In genomic region chr3:179606534-179607085, GRCh38 we compare ENCODE assay signal across 14 cellular contexts. TPM values are rescaled to one million over a fixed set of nuclear protein-coding genes. Genes with fewer than 3 reads are reported as not detected.
DNase-seq lines count a peak whose midpoint lies in the region; ATAC-seq and TF ChIP-seq lines count a peak whose summit lies in the region.
"Had no signal": no experiment of that assay in that cellular context is flagged by ENCODE, and none has a peak within 500 bp of the region (broad histone marks: within the 10 kb centered on the region; RNA-seq: fewer than 3 reads in every experiment).

No MANE protein-coding gene starts in this region.

- no peak for TF ChIP-seq CTCF in CD8-positive, alpha-beta T cell (IDR thresholded peaks at IDR 0.05)
- TF ChIP-seq CTCF in fibroblast of the aortic adventitia (IDR thresholded peaks at IDR 0.05; ENCODE audit: insufficient read depth, low read length): no peak

- no peak overlapping the region for H3K14ac ChIP-seq in neuronal stem cell (ENCODE audit: low read length)

- H3K27ac ChIP-seq in CD8-positive, alpha-beta T cell (ENCODE audit: low read depth, low read length): no peak overlapping the region
- H3K27ac ChIP-seq in neuronal stem cell (replicated peaks; ENCODE audit: low read length): no peak overlapping the region
- H3K27ac ChIP-seq: breast epithelium, prostate gland, upper lobe of left lung had no signal

- no peak overlapping the region for H3K4me2 ChIP-seq in neuronal stem cell (ENCODE audit: insufficient read depth, low read length, poor library complexity, severe bottlenecking)

- no peak overlapping the region for H4K91ac ChIP-seq in neuronal stem cell (ENCODE audit: low read depth, low read length, poor library complexity)

- no peaks in the 10 kb centered on the region for H3K9me3 ChIP-seq in CD8-positive, alpha-beta T cell (ENCODE audit: low read length)
- H3K9me3 ChIP-seq in neuronal stem cell (replicated peaks in 1 of 2; ENCODE audit: control insufficient read depth in 2 of 2, insufficient read depth in 1 of 2, low read depth in 1 of 2, low read length in 2 of 2): no peaks in the 10 kb centered on the region
- H3K9me3 ChIP-seq: breast epithelium, prostate gland, upper lobe of left lung had no signal

- H3K9me3 Mint-ChIP-seq in CD8-positive, alpha-beta T cell: no peaks in the 10 kb centered on the region

- H3K27ac Mint-ChIP-seq in CD8-positive, alpha-beta T cell: no peak overlapping the region

- no peak overlapping the region for H2BK12ac ChIP-seq in neuronal stem cell (ENCODE audit: low read length)

- H2BK15ac ChIP-seq in neuronal stem cell (ENCODE audit: low read length): no peak overlapping the region

- H3K36me3 ChIP-seq in CD8-positive, alpha-beta T cell (ENCODE audit: insufficient read depth, low read length): no peaks in the 10 kb centered on the region
- H3K36me3 ChIP-seq in neuronal stem cell (replicated peaks in 1 of 2; ENCODE audit: control insufficient read depth in 2 of 2, insufficient read depth in 2 of 2, low read length in 2 of 2): peaks cover 2 to 49% of the 10 kb centered on the region in 2 donors
- H3K36me3 ChIP-seq: breast epithelium, prostate gland had no signal

- H3K4me1 ChIP-seq in CD8-positive, alpha-beta T cell (ENCODE audit: insufficient read depth, low read length): peaks cover 13% of the 10 kb centered on the region
- peaks cover 0 to 3% of the 10 kb centered on the region in 2 donors for H3K4me1 ChIP-seq in neuronal stem cell (ENCODE audit: control insufficient read depth in 2 of 2, insufficient read depth in 1 of 2, low read depth in 1 of 2, low read length in 2 of 2)
- H3K4me1 ChIP-seq: prostate gland had no signal

- H2AK5ac ChIP-seq in neuronal stem cell (ENCODE audit: low read depth, low read length): no peak overlapping the region

- peaks cover 35% of the 10 kb centered on the region for H3K36me3 Mint-ChIP-seq in CD8-positive, alpha-beta T cell

- H4K8ac ChIP-seq in neuronal stem cell (ENCODE audit: low read depth, low read length): no peak overlapping the region

- no peak for DNase-seq in CD8-positive, alpha-beta T cell
- DNase-seq in SIG-M5 (lab: John Stamatoyannopoulos, UW): peak; percentile 7
- peak; percentile 2 for DNase-seq in fibroblast of the aortic adventitia (ENCODE audit: low read depth)
- DNase-seq in neuronal stem cell (ENCODE audit: low spot score): no peak
- DNase-seq in NCI-H2196 (lab: John Stamatoyannopoulos, UW; ENCODE audit: unreplicated experiment): no peak
- DNase-seq in activated gamma-delta T cell (lab: John Stamatoyannopoulos, UW): no peak
- DNase-seq: activated CD4-positive, alpha-beta T cell treated with anti-CD3 and anti-CD28 coated beads for 48 hours; DMS53; NCI-H2029 treated with DMSO at 0.1 percent for 48 hours; upper lobe of left lung had no signal

- no peak overlapping the region for H2BK5ac ChIP-seq in neuronal stem cell (ENCODE audit: low read length)

- H3K4me3 Mint-ChIP-seq in CD8-positive, alpha-beta T cell: peak overlapping the region; percentile 11

- H3K27me3 Mint-ChIP-seq in CD8-positive, alpha-beta T cell (ENCODE audit: low read depth): no peaks in the 10 kb centered on the region

- no peaks in the 10 kb centered on the region for H3K27me3 ChIP-seq in CD8-positive, alpha-beta T cell (ENCODE audit: insufficient read depth, low read length)
- H3K27me3 ChIP-seq in neuronal stem cell (ENCODE audit: control insufficient read depth in 3 of 3, insufficient read depth in 3 of 3, low read depth in 1 of 3, low read length in 3 of 3): no peaks in the 10 kb centered on the region
- H3K27me3 ChIP-seq: breast epithelium, upper lobe of left lung had no signal

- H3K9ac ChIP-seq in neuronal stem cell (ENCODE audit: low read depth, low read length, poor library complexity): no peak overlapping the region

- no peak for ATAC-seq in CD8-positive, alpha-beta T cell
- ATAC-seq in GM19351 (IDR thresholded peaks at IDR 0.05; ENCODE audit: unreplicated experiment): peak; percentile 20
- no peak for ATAC-seq in HG02884 (IDR thresholded peaks at IDR 0.05; ENCODE audit: unreplicated experiment)

- peaks cover 6% of the 10 kb centered on the region for H3K79me1 ChIP-seq in neuronal stem cell (ENCODE audit: low read depth, low read length)

- peaks cover 54% of the 10 kb centered on the region for H3K4me1 Mint-ChIP-seq in CD8-positive, alpha-beta T cell (ENCODE audit: low read depth)

- no peak overlapping the region for H2AFZ ChIP-seq in neuronal stem cell (ENCODE audit: low read length)

- no peak overlapping the region for H2BK120ac ChIP-seq in neuronal stem cell (ENCODE audit: low read depth, low read length)

- no CpG with 5 or more reads among the region's 4 CpGs for WGBS in neuronal stem cell (ENCODE audit: extremely low coverage in 2 of 2, insufficient read length in 2 of 2, insufficient replicate concordance in 1 of 2), 2 donors

- CTCF ChIA-PET in CD8-positive, alpha-beta T cell (lab: Charles Lee): interaction anchor here (0.6 to 0.9 kb wide), 2 partner anchors 43 to 206 kb away, joined by 3 read pairs; no protein-coding TSS in a partner anchor

- H3K18ac ChIP-seq in neuronal stem cell (ENCODE audit: low read length): no peak overlapping the region

- H3K23ac ChIP-seq in neuronal stem cell (ENCODE audit: low read depth, low read length, poor library complexity): no peak overlapping the region

- no peak overlapping the region for H3K4me3 ChIP-seq in CD8-positive, alpha-beta T cell (ENCODE audit: low read depth, low read length)
- no peak overlapping the region for H3K4me3 ChIP-seq in fibroblast of the aortic adventitia (ENCODE audit: low read depth, low read length)
- H3K4me3 ChIP-seq in neuronal stem cell (ENCODE audit: low read length in 2 of 2): no peak overlapping the region
- H3K4me3 ChIP-seq: breast epithelium, prostate gland had no signal

- H3K4ac ChIP-seq in neuronal stem cell (ENCODE audit: low read length): no peak overlapping the region

- intact Hi-C loops in CD8-positive, alpha-beta T cell (cut with DNase I, micrococcal nuclease): loop anchor here in 1 of 2 experiments (5.0 kb wide), 1 partner anchor 459 kb away; the partner anchor contains the start of gene PIK3CA

- POLR2A ChIA-PET in CD8-positive, alpha-beta T cell (lab: Charles Lee): interaction anchor here (1.2 kb wide), 1 partner anchor 44 kb away, joined by 3 read pairs; the partner anchor contains the start of gene ACTL6A

RNA-seq across cellular contexts. Expression of gene NDUFB5, which starts 2.0 kb away (rescaled TPM):
- total RNA-seq in CD8-positive, alpha-beta T cell: 10 to 100 TPM; 21.0 to 25.6 TPM
- total RNA-seq in fibroblast of the aortic adventitia (ENCODE audit: low replicate concordance): 135 and 148 TPM in 2 replicates
- 103 TPM for polyA plus RNA-seq in neuronal stem cell (2013, experiment 1 of 2)
- 104 TPM for polyA plus RNA-seq in neuronal stem cell (2013, experiment 2 of 2)

RNA-seq across cellular contexts. Expression of gene MRPL47, which starts 2.2 kb away (rescaled TPM):
- total RNA-seq in CD8-positive, alpha-beta T cell: 10 to 100 TPM; 36.4 to 37.8 TPM
- 40.6 and 43.7 TPM in 2 replicates for total RNA-seq in fibroblast of the aortic adventitia (ENCODE audit: low replicate concordance)
- 96.3 TPM for polyA plus RNA-seq in neuronal stem cell (2013, experiment 1 of 2)
- 95.4 TPM for polyA plus RNA-seq in neuronal stem cell (2013, experiment 2 of 2)

RNA-seq across cellular contexts. Expression of gene ACTL6A, which starts 43.9 kb away (rescaled TPM):
- total RNA-seq in CD8-positive, alpha-beta T cell: 10 to 100 TPM; 18.2 to 18.7 TPM
- total RNA-seq in fibroblast of the aortic adventitia (ENCODE audit: low replicate concordance): 72.8 and 154 TPM in 2 replicates
- polyA plus RNA-seq in neuronal stem cell (2013, experiment 1 of 2): 75.9 TPM
- 75.0 TPM for polyA plus RNA-seq in neuronal stem cell (2013, experiment 2 of 2)

RNA-seq across cellular contexts. Expression of gene USP13, which starts 46.2 kb away (rescaled TPM):
- total RNA-seq in CD8-positive, alpha-beta T cell: 1 to 10 TPM; 3.0 to 3.3 TPM
- 14.4 and 36.8 TPM in 2 replicates for total RNA-seq in fibroblast of the aortic adventitia (ENCODE audit: low replicate concordance)
- 11.9 TPM for polyA plus RNA-seq in neuronal stem cell (2013, experiment 1 of 2)
- 11.1 TPM for polyA plus RNA-seq in neuronal stem cell (2013, experiment 2 of 2)

Comparison
In these comparisons a context has a peak if more than half of its experiments do, and no peak if none do; other contexts are left out.
1. DNase-seq: peak in SIG-M5 (single experiment) and fibroblast of the aortic adventitia (single experiment); none in CD8-positive, alpha-beta T cell (0 of 7), neuronal stem cell (single experiment), NCI-H2196 (single experiment) and activated gamma-delta T cell (single experiment).